1 cellular context compared by ENCODE assay signal in genomic region chr1:211522804-211523203, GRCh38.
TF ChIP-seq lines count a peak whose summit lies in the region.

No MANE protein-coding gene starts in this region.

TF ChIP-seq in HepG2, 621 proteins besides CTCF, POLR2A, EP300 and RAD21 (continued from another document and continues in another):
- TF ChIP-seq HMGXB3 (CRISPR knock-in tag; IDR thresholded peaks at IDR 0.05; ENCODE audit: borderline replicate concordance) (no peak), PBX3 (CRISPR knock-in tag; IDR thresholded peaks at IDR 0.05; ENCODE audit: borderline replicate concordance) (no peak), ZNF256 (CRISPR knock-in tag; conservative IDR thresholded peaks at IDR 0.05) (no peak), FOXP4 (CRISPR knock-in tag; IDR thresholded peaks at IDR 0.05) (no peak; the same call in 1 of the 2 replicates), FUBP1 (CRISPR knock-in tag; IDR thresholded peaks at IDR 0.05; ENCODE audit: borderline replicate concordance) (no peak), SALL1 (CRISPR knock-in tag; IDR thresholded peaks at IDR 0.05) (no peak), CEBPG (CRISPR knock-in tag; IDR thresholded peaks at IDR 0.05) (0 out of 2 replicates have a peak, but pooled peaks have one; percentile 12), IKZF1 (IDR thresholded peaks at IDR 0.05) (no peak), RNF2 (conservative IDR thresholded peaks at IDR 0.05; ENCODE audit: low read depth) (no peak), RNF219 (CRISPR knock-in tag; IDR thresholded peaks at IDR 0.05) (no peak), DZIP1 (CRISPR knock-in tag; IDR thresholded peaks at IDR 0.05) (no peak), ATF4 (CRISPR knock-in tag; IDR thresholded peaks at IDR 0.05) (peak in 1 of 2 experiments; percentile 40; a peak in 1 of 4 replicates), ZNF335 (CRISPR knock-in tag; IDR thresholded peaks at IDR 0.05) (no peak), ZNF589 (CRISPR knock-in tag; conservative IDR thresholded peaks at IDR 0.05) (no peak), REPIN1 (CRISPR knock-in tag; IDR thresholded peaks at IDR 0.05; ENCODE audit: borderline replicate concordance, low read depth) (no peak), AGO2 (optimal IDR thresholded peaks at IDR 0.05; ENCODE audit: low read depth, low read length) (no peak), DMAP1 (CRISPR knock-in tag; IDR thresholded peaks at IDR 0.05) (no peak), KLF12 (CRISPR knock-in tag; IDR thresholded peaks at IDR 0.05; ENCODE audit: borderline replicate concordance) (no peak), NR1H2 (CRISPR knock-in tag; IDR thresholded peaks at IDR 0.05; ENCODE audit: borderline replicate concordance, low read depth) (no peak), PAF1 (CRISPR knock-in tag; IDR thresholded peaks at IDR 0.05) (no peak), PTBP1 (IDR thresholded peaks at IDR 0.05; ENCODE audit: low read depth, low read length, poor library complexity, severe bottlenecking) (no peak), CEBPB (IDR thresholded peaks at IDR 0.05; ENCODE audit: borderline replicate concordance, low read depth, low read length) (peak; percentile 54; the same call in 1 of the 2 replicates), MZF1 (CRISPR knock-in tag; IDR thresholded peaks at IDR 0.05; ENCODE audit: borderline replicate concordance) (no peak), TIGD3 (CRISPR knock-in tag; IDR thresholded peaks at IDR 0.05; ENCODE audit: borderline replicate concordance) (no peak), ZC3H13 (CRISPR knock-in tag; IDR thresholded peaks at IDR 0.05) (no peak), CHD4 (IDR thresholded peaks at IDR 0.05; ENCODE audit: borderline replicate concordance, low read length) (no peak), GATAD2A (CRISPR knock-in tag; IDR thresholded peaks at IDR 0.05) (0 out of 2 replicates have a peak, but pooled peaks have one; percentile 16), HNF4A (CRISPR knock-in tag; IDR thresholded peaks at IDR 0.05) (no peak), JUN (CRISPR knock-in tag; IDR thresholded peaks at IDR 0.05) (no peak), CENPBD1 (CRISPR knock-in tag; IDR thresholded peaks at IDR 0.05; ENCODE audit: borderline replicate concordance, low read depth) (no peak), MYNN (CRISPR knock-in tag; IDR thresholded peaks at IDR 0.05; ENCODE audit: low read depth) (no peak), NKX3-1 (CRISPR knock-in tag; IDR thresholded peaks at IDR 0.05) (no peak), DRAP1 (CRISPR knock-in tag; IDR thresholded peaks at IDR 0.05) (no peak), HIVEP1 (CRISPR knock-in tag; IDR thresholded peaks at IDR 0.05) (no peak), ZNF430 (CRISPR knock-in tag; IDR thresholded peaks at IDR 0.05) (no peak), SMC3 (IDR thresholded peaks at IDR 0.05; ENCODE audit: low read length) (no peak), CBFB (CRISPR knock-in tag; IDR thresholded peaks at IDR 0.05) (no peak)
